19 cellular contexts compared by ENCODE assay signal in genomic region chr10:15695852-15696251, GRCh38. TPM values are rescaled to one million over a fixed set of nuclear protein-coding genes. Genes with fewer than 3 reads are reported as not detected.
"Had no signal": no experiment of that assay in that cellular context is flagged by ENCODE, and none has a peak within 500 bp of the region (broad histone marks: within the 10 kb centered on the region; RNA-seq: fewer than 3 reads in every experiment).

No MANE protein-coding gene starts in this region.

- H3K36me3 ChIP-seq: left ventricle myocardium inferior, ovary, right lobe of liver, stomach, upper lobe of left lung had no signal

- H3K4me1 ChIP-seq: left ventricle myocardium inferior, right lobe of liver, upper lobe of left lung had no signal

- DNase-seq: activated CD4-positive, alpha-beta T cell treated with anti-CD3 and anti-CD28 coated beads, Interleukin-2, amount 50 U/mL, for 4 hours; activated CD4-positive, CD25-positive, alpha-beta regulatory T cell treated with anti-CD3 and anti-CD28 coated beads, Interleukin-2, amount 50 U/mL, for 72 hours; activated effector memory CD4-positive, alpha-beta T cell treated with anti-CD3 and anti-CD28 coated beads, Interleukin-2, amount 50 U/mL, for 16 hours; activated T-cell treated with anti-CD3 and anti-CD28 coated beads, Interleukin-2, amount 50 U/mL, for 72 hours; foreskin fibroblast; left ventricle myocardium inferior; mammary epithelial cell; ovary; right lobe of liver; small intestine; stimulated activated CD4-positive, alpha-beta T cell treated with anti-CD3 and anti-CD28 coated beads, Interleukin-15, amount 100 ng/mL, for 24 hours; stimulated activated CD4-positive, alpha-beta T cell treated with anti-CD3 and anti-CD28 coated beads, Interleukin-4, amount 100 ng/mL, for 24 hours; stomach; T1000; upper lobe of left lung had no signal

- H3K9me3 ChIP-seq: ovary, right lobe of liver, upper lobe of left lung had no signal

- ATAC-seq: activated T-cell treated with anti-CD3 and anti-CD28 coated beads, Interleukin-2, amount 50 U/mL, for 72 hours; right lobe of liver; stimulated activated effector memory CD8-positive, alpha-beta T cell treated with anti-CD3 and anti-CD28 coated beads, Interleukin-12 subunit alpha, Interleukin-12 subunit beta, amount 100 ng/mL, for 72 hours had no signal

- H3K27ac ChIP-seq: epithelial cell of prostate, left ventricle myocardium inferior, ovary, right lobe of liver, stomach, upper lobe of left lung had no signal

- H3K27me3 ChIP-seq: ovary, right lobe of liver, upper lobe of left lung had no signal

- H3K4me3 ChIP-seq: left ventricle myocardium inferior, ovary, right lobe of liver, stomach, upper lobe of left lung had no signal

RNA-seq across cellular contexts. Expression of gene ITGA8, which starts 23.9 kb away (rescaled TPM):
- total RNA-seq: activated CD8-positive, alpha-beta memory T cell treated with anti-CD3 and anti-CD28 coated beads for 36 hours; activated T-cell treated with anti-CD3 and anti-CD28 coated beads, Interleukin-2, amount 50 U/mL, for 72 hours; T-helper 1 cell treated with Interleukin-12 subunit alpha and Interleukin-12 subunit beta and Interleukin-4 antibody, amounts not matched to agents 30 ng/mL and 1 ng/mL, for 36 hours had no signal
